ENCODE assay signal across 15 cellular contexts in genomic region chr7:4801839-4802231, GRCh38. TPM values are rescaled to one million over a fixed set of nuclear protein-coding genes. Genes with fewer than 3 reads are reported as not detected.
"Had no signal": no experiment of that assay in that cellular context is flagged by ENCODE, and none has a peak within 500 bp of the region (broad histone marks: within the 10 kb centered on the region; RNA-seq: fewer than 3 reads in every experiment).

No MANE protein-coding gene starts in this region.

- H3K36me3 ChIP-seq: colonic mucosa, tibial artery had no signal

- H3K27ac ChIP-seq: colonic mucosa, heart left ventricle, tibial artery had no signal

- FAIRE-seq: small intestine had no signal

- DNase-seq: colonic mucosa; effector CD4-positive, alpha-beta T cell; foreskin melanocyte; hippocampal formation; left colon; mammary epithelial cell; naive thymus-derived CD8-positive, alpha-beta T cell; small intestine; stimulated activated CD4-positive, alpha-beta T cell treated with anti-CD3 and anti-CD28 coated beads, Interleukin-12 subunit alpha, Interleukin-12 subunit beta, amount 100 ng/mL, for 4 hours; stimulated activated CD4-positive, alpha-beta T cell treated with anti-CD3 and anti-CD28 coated beads, Interleukin-2, amount 100 ng/mL, for 48 hours; stimulated activated naive CD4-positive, alpha-beta T cell treated with Interleukin-2 at 50 U/mL for 16 hours; tibial artery had no signal

- H3K9me3 ChIP-seq: colonic mucosa, heart left ventricle, mucosa of descending colon, tibial artery had no signal

- H3K4me1 ChIP-seq: colonic mucosa, tibial artery had no signal

- ATAC-seq: left colon; naive thymus-derived CD8-positive, alpha-beta T cell had no signal

- H3K4me3 ChIP-seq: colonic mucosa, heart left ventricle, mucosa of descending colon, tibial artery had no signal

- H3K27me3 ChIP-seq: colonic mucosa, heart left ventricle, tibial artery had no signal

RNA-seq across cellular contexts. Expression of gene PAPOLB, which starts 60.0 kb away (rescaled TPM):
- total RNA-seq: naive thymus-derived CD8-positive, alpha-beta T cell had no signal
- polyA plus RNA-seq: liver; mammary epithelial cell; naive thymus-derived CD8-positive, alpha-beta T cell had no signal
